ENCODE assay signal across 23 cellular contexts in the genomic region with DNA sequence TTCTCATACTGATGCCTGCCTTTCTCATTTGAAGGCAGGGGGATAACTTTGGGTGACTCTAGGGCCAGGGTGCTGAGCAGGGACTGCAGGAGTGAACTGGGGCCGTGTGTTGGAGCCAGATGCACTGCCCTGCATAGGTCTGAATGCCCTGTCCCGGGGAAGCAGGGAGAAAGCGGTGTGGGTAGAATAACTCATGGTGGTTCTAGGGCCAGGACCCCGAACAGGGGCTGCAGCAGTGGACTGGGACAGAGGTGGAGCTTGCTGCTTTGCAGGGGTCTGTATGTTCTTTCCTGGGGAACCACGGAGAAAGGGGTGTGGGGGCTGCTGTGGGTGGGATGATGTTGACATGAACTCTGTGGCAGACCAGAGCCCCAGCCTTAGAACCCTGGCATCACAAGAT. TPM values are rescaled to one million over a fixed set of nuclear protein-coding genes. Genes with fewer than 3 reads are reported as not detected.
"Had no signal": no experiment of that assay in that cellular context is flagged by ENCODE, and none has a peak within 500 bp of the region (broad histone marks: within the 10 kb centered on the region; RNA-seq: fewer than 3 reads in every experiment).

No MANE protein-coding gene starts in this region.

- H3K9me3 ChIP-seq: MG63, Peyer's patch, SJSA1 had no signal

- H3K27ac ChIP-seq: brain microvascular endothelial cell, cardiac muscle cell, KMS-11, Peyer's patch, SJSA1 had no signal

- H3K27ac Mint-ChIP-seq: activated B cell treated with CpG ODN at 0.5 μM for 24 hours; activated CD4-positive, alpha-beta T cell treated with anti-CD3 and anti-CD28 coated beads, Interleukin-2, amount 10 ng/mL, durations not matched to agents 24 days and 14 days; activated CD8-positive, alpha-beta memory T cell treated with anti-CD3 and anti-CD28 coated beads, Interleukin-2, amount 10 ng/mL, durations not matched to agents 7 days and 5 days; activated naive CD4-positive, alpha-beta T cell treated with anti-CD3 and anti-CD28 coated beads for 36 hours; activated naive CD8-positive, alpha-beta T cell treated with anti-CD3 and anti-CD28 coated beads for 36 hours; activated T-cell treated with anti-CD3 and anti-CD28 coated beads, Interleukin-2, amount 50 U/mL, for 24 hours; activated T-helper 1 cell treated with anti-CD3 and anti-CD28 coated beads, Interleukin-12 subunit alpha, Interleukin-12 subunit beta, Interleukin-2, Interleukin-4 antibody, amounts not matched to agents 30 ng/mL and 10 ng/mL and 1 ng/mL, durations not matched to agents 14 hours and 24 hours and 36 hours had no signal

- H3K4me1 Mint-ChIP-seq: activated B cell treated with CpG ODN at 0.5 μM for 24 hours had no signal

- H3K9ac ChIP-seq: KMS-11 had no signal

- H3K36me3 Mint-ChIP-seq: activated CD8-positive, alpha-beta memory T cell treated with anti-CD3 and anti-CD28 coated beads, Interleukin-2, amount 10 ng/mL, durations not matched to agents 7 days and 5 days; activated naive CD8-positive, alpha-beta T cell treated with anti-CD3 and anti-CD28 coated beads for 36 hours had no signal

- H3K4me3 ChIP-seq: cardiac muscle cell, MG63, Peyer's patch, SJSA1 had no signal

- DNase-seq: activated B cell treated with CpG ODN at 0.5 μM for 24 hours; activated CD4-positive, alpha-beta T cell treated with anti-CD3 and anti-CD28 coated beads for 1 hour; activated CD4-positive, alpha-beta T cell treated with anti-CD3 and anti-CD28 coated beads, Interleukin-2, amount 10 ng/mL, durations not matched to agents 24 days and 14 days; activated CD4-positive, alpha-beta T cell treated with anti-CD3 and anti-CD28 coated beads, Interleukin-2, amount 50 U/mL, for 48 hours; activated CD8-positive, alpha-beta memory T cell treated with anti-CD3 and anti-CD28 coated beads, Interleukin-2, amount 10 ng/mL, durations not matched to agents 7 days and 5 days; activated effector memory CD4-positive, alpha-beta T cell treated with anti-CD3 and anti-CD28 coated beads, Interleukin-2, amount 50 U/mL, for 16 hours; activated naive CD4-positive, alpha-beta T cell treated with anti-CD3 and anti-CD28 coated beads for 36 hours; activated T-cell treated with anti-CD3 and anti-CD28 coated beads, Interleukin-2, amount 50 U/mL, for 24 hours; brain microvascular endothelial cell; MV-4-11; NCI-H1417 treated with DMSO at 0.1 percent for 48 hours; NCI-H1694; NCI-H345; Peyer's patch; SW 1271 had no signal

- H3K27me3 ChIP-seq: brain microvascular endothelial cell, cardiac muscle cell, MG63, Peyer's patch, SJSA1 had no signal

- H3K4me3 Mint-ChIP-seq: activated B cell treated with CpG ODN at 0.5 μM for 24 hours; activated CD4-positive, alpha-beta T cell treated with anti-CD3 and anti-CD28 coated beads, Interleukin-2, amount 10 ng/mL, durations not matched to agents 24 days and 14 days; activated CD8-positive, alpha-beta memory T cell treated with anti-CD3 and anti-CD28 coated beads, Interleukin-2, amount 10 ng/mL, durations not matched to agents 7 days and 5 days; activated naive CD4-positive, alpha-beta T cell treated with anti-CD3 and anti-CD28 coated beads for 36 hours; activated naive CD8-positive, alpha-beta T cell treated with anti-CD3 and anti-CD28 coated beads for 36 hours; activated T-cell treated with anti-CD3 and anti-CD28 coated beads, Interleukin-2, amount 50 U/mL, for 24 hours; activated T-helper 1 cell treated with anti-CD3 and anti-CD28 coated beads, Interleukin-12 subunit alpha, Interleukin-12 subunit beta, Interleukin-2, Interleukin-4 antibody, amounts not matched to agents 30 ng/mL and 10 ng/mL and 1 ng/mL, durations not matched to agents 14 hours and 24 hours and 36 hours had no signal

- ATAC-seq: activated CD8-positive, alpha-beta memory T cell treated with anti-CD3 and anti-CD28 coated beads, Interleukin-2, amount 10 ng/mL, durations not matched to agents 7 days and 5 days; SK-N-SH treated with all-trans-retinoic acid at 6 μM for 48 hours had no signal

- H3K4me2 ChIP-seq: KMS-11 had no signal

- H3K36me3 ChIP-seq: brain microvascular endothelial cell, cardiac muscle cell, MG63, Peyer's patch, SJSA1 had no signal

- H3K9me3 Mint-ChIP-seq: activated B cell treated with CpG ODN at 0.5 μM for 24 hours; activated CD4-positive, alpha-beta T cell treated with anti-CD3 and anti-CD28 coated beads, Interleukin-2, amount 10 ng/mL, durations not matched to agents 24 days and 14 days; activated naive CD4-positive, alpha-beta T cell treated with anti-CD3 and anti-CD28 coated beads for 36 hours; activated naive CD8-positive, alpha-beta T cell treated with anti-CD3 and anti-CD28 coated beads for 36 hours; activated T-cell treated with anti-CD3 and anti-CD28 coated beads, Interleukin-2, amount 50 U/mL, for 24 hours; activated T-helper 1 cell treated with anti-CD3 and anti-CD28 coated beads, Interleukin-12 subunit alpha, Interleukin-12 subunit beta, Interleukin-2, Interleukin-4 antibody, amounts not matched to agents 30 ng/mL and 10 ng/mL and 1 ng/mL, durations not matched to agents 14 hours and 24 hours and 36 hours had no signal

- H3K27me3 Mint-ChIP-seq: activated CD4-positive, alpha-beta T cell treated with anti-CD3 and anti-CD28 coated beads, Interleukin-2, amount 10 ng/mL, durations not matched to agents 24 days and 14 days; activated CD8-positive, alpha-beta memory T cell treated with anti-CD3 and anti-CD28 coated beads, Interleukin-2, amount 10 ng/mL, durations not matched to agents 7 days and 5 days; activated naive CD8-positive, alpha-beta T cell treated with anti-CD3 and anti-CD28 coated beads for 36 hours; activated T-cell treated with anti-CD3 and anti-CD28 coated beads, Interleukin-2, amount 50 U/mL, for 24 hours had no signal

- H3K4me1 ChIP-seq: Peyer's patch, SJSA1 had no signal

RNA-seq across cellular contexts. Expression of a gene that starts 52.9 kb away (rescaled TPM):
- total RNA-seq: activated CD4-positive, alpha-beta T cell treated with anti-CD3 and anti-CD28 coated beads, Interleukin-2, amount 10 ng/mL, durations not matched to agents 24 days and 14 days; activated CD8-positive, alpha-beta memory T cell treated with anti-CD3 and anti-CD28 coated beads, Interleukin-2, amount 10 ng/mL, durations not matched to agents 7 days and 5 days; activated naive CD4-positive, alpha-beta T cell treated with anti-CD3 and anti-CD28 coated beads for 36 hours; activated T-helper 1 cell treated with anti-CD3 and anti-CD28 coated beads, Interleukin-12 subunit alpha, Interleukin-12 subunit beta, Interleukin-2, Interleukin-4 antibody, amounts not matched to agents 30 ng/mL and 10 ng/mL and 1 ng/mL, durations not matched to agents 14 hours and 24 hours and 36 hours; cardiac muscle cell; Peyer's patch; SJSA1; T-helper 1 cell treated with Interleukin-12 subunit alpha and Interleukin-12 subunit beta and Interleukin-4 antibody, amounts not matched to agents 30 ng/mL and 1 ng/mL, for 36 hours had no signal
